In the genomic region with DNA sequence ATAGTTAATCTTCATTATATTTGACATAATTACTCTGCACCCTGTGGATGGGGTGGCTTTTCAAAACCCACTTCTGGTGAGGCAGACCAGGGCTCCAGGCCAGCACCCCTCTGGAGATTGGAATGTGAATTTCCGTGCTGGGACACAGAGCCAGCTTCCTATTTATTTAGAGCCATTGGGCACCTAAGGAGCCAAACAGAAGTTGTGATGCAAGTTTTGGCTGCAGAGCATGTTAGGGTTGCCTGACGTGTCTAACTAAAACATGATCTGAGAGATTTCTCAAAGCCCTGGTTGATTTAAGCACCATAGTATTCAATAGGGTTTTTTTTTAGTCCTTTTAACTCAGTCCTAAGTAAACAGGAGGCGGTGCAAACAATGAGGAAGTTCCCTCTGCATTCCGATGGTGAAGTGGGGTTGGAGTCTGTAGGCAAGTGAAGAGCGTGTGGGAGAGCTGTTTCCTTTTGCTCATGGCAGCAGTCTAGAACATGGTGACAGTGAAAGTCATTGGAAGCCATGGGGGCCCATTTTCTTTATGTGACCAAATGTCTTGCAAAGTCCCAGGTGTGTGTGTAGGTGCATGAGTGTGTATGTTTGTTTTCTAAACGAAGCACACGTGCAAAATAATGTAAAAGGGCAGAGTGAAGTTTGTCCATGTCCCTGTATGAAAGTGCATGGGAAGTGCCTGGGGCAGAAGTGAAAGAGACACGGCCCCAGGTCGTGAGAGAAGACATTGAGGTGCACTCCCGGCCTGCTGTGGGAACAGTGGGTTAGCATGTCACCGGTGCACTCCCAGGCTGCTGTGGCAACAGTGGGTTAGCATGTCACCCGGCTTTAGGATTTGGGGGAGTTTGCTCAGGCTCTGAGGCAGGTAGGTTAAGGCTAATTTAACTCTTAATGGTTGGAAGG, we compare ENCODE assay signal across 9 cellular contexts.
DNase-seq lines count a peak whose midpoint lies in the region; ATAC-seq and TF ChIP-seq lines count a peak whose summit lies in the region.
"Had no signal": no experiment of that assay in that cellular context is flagged by ENCODE, and none has a peak within 500 bp of the region (broad histone marks: within the 10 kb centered on the region; RNA-seq: fewer than 3 reads in every experiment).

No MANE protein-coding gene starts in this region.

- no peak for TF ChIP-seq CTCF in neutrophil (IDR thresholded peaks at IDR 0.05)

- DNase-seq in Right ventricle myocardium inferior (ENCODE audit: missing footprints) (no peak), cardiac septum (ENCODE audit: low spot score) (no peak), HT1080 (ENCODE audit: low read depth) (peak; percentile 52), fibroblast of gingiva (ENCODE audit: low read depth) (peak; percentile 93), glomerular visceral epithelial cell (ENCODE audit: extremely low spot score) (no peak)
- peak; percentile 85 for DNase-seq in activated CD4-positive, alpha-beta T cell treated with anti-CD3 and anti-CD28 coated beads, Interleukin-2, amount 10 ng/mL, durations not matched to agents 24 days and 14 days

- H3K4me3 Mint-ChIP-seq in activated CD4-positive, alpha-beta T cell treated with anti-CD3 and anti-CD28 coated beads, Interleukin-2, amount 10 ng/mL, durations not matched to agents 24 days and 14 days: peak overlapping the region; percentile 87

- peak overlapping the region; percentile 96 for H3K27ac Mint-ChIP-seq in activated CD4-positive, alpha-beta T cell treated with anti-CD3 and anti-CD28 coated beads, Interleukin-2, amount 10 ng/mL, durations not matched to agents 24 days and 14 days

- peaks cover 28% of the 10 kb centered on the region for H3K36me3 Mint-ChIP-seq in activated CD4-positive, alpha-beta T cell treated with anti-CD3 and anti-CD28 coated beads, Interleukin-2, amount 10 ng/mL, durations not matched to agents 24 days and 14 days (ENCODE audit: low read depth)
- H3K36me3 Mint-ChIP-seq: brain had no signal

- H3K36me3 ChIP-seq in neutrophil: no peaks in the 10 kb centered on the region

- no peaks in the 10 kb centered on the region for H3K27me3 Mint-ChIP-seq in activated CD4-positive, alpha-beta T cell treated with anti-CD3 and anti-CD28 coated beads, Interleukin-2, amount 10 ng/mL, durations not matched to agents 24 days and 14 days

- H3K4me1 ChIP-seq in neutrophil (ENCODE audit: control insufficient read depth in 1 of 2, insufficient read depth in 1 of 2, low read depth in 1 of 2, low read length in 1 of 2): peaks cover 6 to 18% of the 10 kb centered on the region in 2 experiments

- peak overlapping the region in 1 of 2 experiments; percentile 17 for H3K4me3 ChIP-seq in neutrophil (ENCODE audit: low read depth in 1 of 2, low read length in 1 of 2)

- ATAC-seq in Right ventricle myocardium inferior (peak; percentile 69), GM19035 (IDR thresholded peaks at IDR 0.05; ENCODE audit: unreplicated experiment) (no peak)

- no peaks in the 10 kb centered on the region for H3K27me3 ChIP-seq in neutrophil

- peak overlapping the region; percentile 56 for H3K27ac ChIP-seq in neutrophil

- peaks cover 78% of the 10 kb centered on the region for H3K4me1 Mint-ChIP-seq in activated CD4-positive, alpha-beta T cell treated with anti-CD3 and anti-CD28 coated beads, Interleukin-2, amount 10 ng/mL, durations not matched to agents 24 days and 14 days

- H3K9me3 Mint-ChIP-seq in activated CD4-positive, alpha-beta T cell treated with anti-CD3 and anti-CD28 coated beads, Interleukin-2, amount 10 ng/mL, durations not matched to agents 24 days and 14 days: no peaks in the 10 kb centered on the region
- H3K9me3 Mint-ChIP-seq: brain had no signal

- H3K9me3 ChIP-seq in neutrophil: no peaks in the 10 kb centered on the region

- intact Hi-C loops in Right ventricle myocardium inferior (cut with DNase I) (loop anchor here (5.0 kb wide), 2 partner anchors 117 to 142 kb away; partner anchors contain the start of gene PRKCH), cardiac septum (cut with DNase I) (no loop called here)
- intact Hi-C loops in activated CD4-positive, alpha-beta T cell treated with anti-CD3 and anti-CD28 coated beads, Interleukin-2, amount 10 ng/mL, durations not matched to agents 24 days and 14 days (cut with micrococcal nuclease): loop anchor here (1.0 kb wide), 3 partner anchors 18 to 51 kb away; no protein-coding TSS in a partner anchor

Comparison
In these comparisons a context has a peak if more than half of its experiments do, and no peak if none do; other contexts are left out.
1. DNase-seq: peak in HT1080 (single experiment), activated CD4-positive, alpha-beta T cell treated with anti-CD3 and anti-CD28 coated beads, Interleukin-2, amount 10 ng/mL, durations not matched to agents 24 days and 14 days (single experiment) and fibroblast of gingiva (single experiment); none in Right ventricle myocardium inferior (single experiment), cardiac septum (single experiment) and glomerular visceral epithelial cell (single experiment).